ENCODE assay signal across 2 cellular contexts in genomic region chr9:136429075-136429628, GRCh38.
TF ChIP-seq lines count a peak whose summit lies in the region.

No MANE protein-coding gene starts in this region.

TF ChIP-seq in GM12891, 5 proteins besides CTCF, POLR2A, EP300 and RAD21:
- TF ChIP-seq PAX5 (IDR thresholded peaks at IDR 0.05; ENCODE audit: insufficient read depth, low read length, severe bottlenecking): no peak
- TF ChIP-seq POU2F2 (IDR thresholded peaks at IDR 0.05; ENCODE audit: low read depth, low read length): no peak
- TF ChIP-seq POLR2AphosphoS5 (IDR thresholded peaks at IDR 0.05; ENCODE audit: low read depth, low read length): no peak
- TF ChIP-seq TAF1 (IDR thresholded peaks at IDR 0.05; ENCODE audit: low read depth, low read length): no peak
- no peak for TF ChIP-seq SPI1 (IDR thresholded peaks at IDR 0.05; ENCODE audit: low read depth, low read length)
TF ChIP-seq in GM12891: peak in this region for 0.

TF ChIP-seq in GM12878, 131 proteins besides CTCF, POLR2A, EP300 and RAD21:
- TF ChIP-seq RFX5 (IDR thresholded peaks at IDR 0.05; ENCODE audit: low read depth, low read length): no peak
